ENCODE assay signal across 19 cellular contexts in genomic region chr19:53874384-53874995, GRCh38. TPM values are rescaled to one million over a fixed set of nuclear protein-coding genes. Genes with fewer than 3 reads are reported as not detected.
DNase-seq lines count a peak whose midpoint lies in the region; ATAC-seq, FAIRE-seq and TF ChIP-seq lines count a peak whose summit lies in the region.
"Had no signal": no experiment of that assay in that cellular context is flagged by ENCODE, and none has a peak within 500 bp of the region (broad histone marks: within the 10 kb centered on the region; RNA-seq: fewer than 3 reads in every experiment).

No MANE protein-coding gene starts in this region.

- no peak overlapping the region for H2AFZ ChIP-seq in H1 (ENCODE audit: low read length)

- H2BK12ac ChIP-seq in H1 (ENCODE audit: low read depth, low read length) = no peak overlapping the region

- no peak overlapping the region for H3K4ac ChIP-seq in H1 (replicated peaks; ENCODE audit: insufficient read length, low read depth, low read length)

- H3K9ac ChIP-seq in H1 (replicated peaks in 1 of 4; ENCODE audit: extremely low read depth in 1 of 4, low read depth in 3 of 4, low read length in 3 of 4) = no peak overlapping the region

- no peak overlapping the region for H3K14ac ChIP-seq in H1 (ENCODE audit: insufficient read length)

- FAIRE-seq in H1 (lab: Jason Lieb, UNC) = no peak
- FAIRE-seq: pancreas had no signal

- ATAC-seq in activated B cell treated with CpG ODN at 0.5 μM for 24 hours (ENCODE audit: low read depth) (no peak), HG03095 (IDR thresholded peaks at IDR 0.05; ENCODE audit: unreplicated experiment) (no peak)
- no peak for ATAC-seq in stimulated activated naive B cell treated with anti-CD40 and anti-IgM and Interleukin-4, amounts not matched to agents 10 μg/mL and 1 μg/mL and 100 μg/mL, for 72 hours (replicated peaks)
- ATAC-seq: pancreas had no signal

- peaks cover 3 to 7% (median 5%) of the 10 kb centered on the region in 4 experiments; a peak in 6 of 7 replicates for H3K4me1 ChIP-seq in H1 (replicated peaks in 1 of 4; ENCODE audit: control insufficient read depth in 3 of 4, insufficient read depth in 4 of 4, low read length in 3 of 4)

- DNase-seq in activated T-cell treated with anti-CD3 and anti-CD28 coated beads, Interleukin-2, amount 50 U/mL, for 24 hours = no peak
- DNase-seq in activated T-cell treated with anti-CD3 and anti-CD28 coated beads for 4 hours (no peak), activated B cell treated with CpG ODN at 0.5 μM for 24 hours (no peak), H1 (ENCODE audit: low read depth in 1 of 2, low spot score in 2 of 2) (no peak), RKO (ENCODE audit: low spot score) (no peak), NCI-H1105 treated with DMSO at 0.1 percent for 48 hours (lab: John Stamatoyannopoulos, UW) (no peak)
- no peak for DNase-seq in stimulated activated naive B cell treated with anti-CD40 and anti-IgM and Interleukin-4, amounts not matched to agents 10 μg/mL and 1 μg/mL and 100 μg/mL, for 72 hours
- DNase-seq: amygdala, DMS79, NCI-H1417 treated with DMSO at 0.1 percent for 48 hours, NCI-H524 treated with DMSO at 0.1 percent for 48 hours, testis had no signal

- H2BK15ac ChIP-seq in H1 (ENCODE audit: low read length) = no peak overlapping the region

- peak overlapping the region; percentile 34 for H3K4me3 Mint-ChIP-seq in activated T-cell treated with anti-CD3 and anti-CD28 coated beads, Interleukin-2, amount 50 U/mL, for 24 hours
- no peak overlapping the region for H3K4me3 Mint-ChIP-seq in activated B cell treated with CpG ODN at 0.5 μM for 24 hours
- H3K4me3 Mint-ChIP-seq in stimulated activated naive B cell treated with anti-CD40 and anti-IgM and Interleukin-4, amounts not matched to agents 10 μg/mL and 1 μg/mL and 100 μg/mL, for 72 hours = peak overlapping the region; percentile 40

- peaks cover 38% of the 10 kb centered on the region for H3K36me3 Mint-ChIP-seq in activated T-cell treated with anti-CD3 and anti-CD28 coated beads, Interleukin-2, amount 50 U/mL, for 24 hours (ENCODE audit: low read depth)
- peaks cover 25% of the 10 kb centered on the region for H3K36me3 Mint-ChIP-seq in activated B cell treated with CpG ODN at 0.5 μM for 24 hours (ENCODE audit: low read depth)
- peaks cover 31 to 44% of the 10 kb centered on the region in 2 donors for H3K36me3 Mint-ChIP-seq in stimulated activated naive B cell treated with anti-CD40 and anti-IgM and Interleukin-4, amounts not matched to agents 10 μg/mL and 1 μg/mL and 100 μg/mL, for 72 hours

- peaks cover 0 to 13% of the 10 kb centered on the region in 2 experiments; a peak in 1 of 4 replicates for H3K79me2 ChIP-seq in H1 (ENCODE audit: control insufficient read depth in 1 of 2, insufficient read depth in 2 of 2, low read length in 2 of 2)

- H3K18ac ChIP-seq in H1 (ENCODE audit: extremely low read depth, low read length) = no peak overlapping the region

- H3K4me2 ChIP-seq in H1 (ENCODE audit: insufficient read depth in 1 of 2, low read depth in 2 of 2, low read length in 2 of 2) = no peak overlapping the region

- peaks cover 1 to 9% of the 10 kb centered on the region in 2 experiments for H4K20me1 ChIP-seq in H1 (replicated peaks in 1 of 2; ENCODE audit: control insufficient read depth in 1 of 2, insufficient read depth in 2 of 2, low read length in 2 of 2)

- no peak overlapping the region for H4K5ac ChIP-seq in H1 (ENCODE audit: insufficient read length, low read depth, low read length)

- H2BK5ac ChIP-seq in H1 (ENCODE audit: low read depth, low read length) = no peak overlapping the region

- no peaks in the 10 kb centered on the region for H3K27me3 ChIP-seq in H1 (replicated peaks in 1 of 4; ENCODE audit: control insufficient read depth in 3 of 4, extremely low read depth in 1 of 4, insufficient read depth in 3 of 4, low read length in 3 of 4)
- H3K27me3 ChIP-seq: pancreas, testis had no signal

- H3K23me2 ChIP-seq in H1 (ENCODE audit: low read depth, low read length) = peaks cover 6% of the 10 kb centered on the region; the same call in 1 of the 2 replicates

- 91% methylated on average over 10 of the region's 15 CpGs; no CpG with 5 or more reads in 1 of the 2 experiments for WGBS in H1 (ENCODE audit: extremely low coverage in 1 of 2, insufficient coverage in 1 of 2, insufficient read length in 1 of 2, insufficient replicate concordance in 2 of 2, low coverage in 1 of 2, low lambda C conversion rate in 2 of 2, missing lambda C conversion rate in 1 of 2), 2 experiments

- no peak overlapping the region for H2BK20ac ChIP-seq in H1 (ENCODE audit: low read length)

- TF ChIP-seq POLR2A in H1 (IDR thresholded peaks at IDR 0.05; ENCODE audit: control extremely low read depth in 1 of 2, low read depth in 2 of 2, low read length in 2 of 2) = no peak

- no peaks in the 10 kb centered on the region for H3K27me3 Mint-ChIP-seq in activated T-cell treated with anti-CD3 and anti-CD28 coated beads, Interleukin-2, amount 50 U/mL, for 24 hours
- H3K27me3 Mint-ChIP-seq in activated B cell treated with CpG ODN at 0.5 μM for 24 hours = peaks cover 7% of the 10 kb centered on the region
- H3K27me3 Mint-ChIP-seq in stimulated activated naive B cell treated with anti-CD40 and anti-IgM and Interleukin-4, amounts not matched to agents 10 μg/mL and 1 μg/mL and 100 μg/mL, for 72 hours = no peaks in the 10 kb centered on the region

- CTCF ChIA-PET in activated B cell treated with CpG ODN at 0.5 μM for 24 hours (lab: Charles Lee) (no interaction called here), H1 (lab: Charles Lee; ENCODE audit: partially characterized antibody) (interaction anchor here (1.0 to 1.4 kb wide), 2 partner anchors 27 to 33 kb away, joined by 3 read pairs; no protein-coding TSS in a partner anchor)

- no peaks in the 10 kb centered on the region for H3K9me3 Mint-ChIP-seq in activated T-cell treated with anti-CD3 and anti-CD28 coated beads, Interleukin-2, amount 50 U/mL, for 24 hours
- no peaks in the 10 kb centered on the region for H3K9me3 Mint-ChIP-seq in activated B cell treated with CpG ODN at 0.5 μM for 24 hours
- peaks cover 2 to 5% of the 10 kb centered on the region in 2 donors for H3K9me3 Mint-ChIP-seq in stimulated activated naive B cell treated with anti-CD40 and anti-IgM and Interleukin-4, amounts not matched to agents 10 μg/mL and 1 μg/mL and 100 μg/mL, for 72 hours

- no peak for TF ChIP-seq EP300 in H1 (IDR thresholded peaks at IDR 0.05; ENCODE audit: borderline replicate concordance in 1 of 2, low read depth in 2 of 2, low read length in 2 of 2)

- H3K9me3 ChIP-seq in H1 (ENCODE audit: insufficient read depth in 2 of 2, low read depth in 1 of 2, low read length in 1 of 2) = no peaks in the 10 kb centered on the region
- H3K9me3 ChIP-seq: pancreas, testis had no signal

- no peak overlapping the region for H3K56ac ChIP-seq in H1 (replicated peaks; ENCODE audit: insufficient read length, low read depth, low read length)

- no peak overlapping the region for H3K27ac ChIP-seq in H1 (ENCODE audit: low read depth, low read length)
- H3K27ac ChIP-seq: pancreas, testis had no signal

- peaks cover 9% of the 10 kb centered on the region; the same call in 1 of the 2 replicates for H3K79me1 ChIP-seq in H1 (ENCODE audit: low read depth, low read length)

- H2AK5ac ChIP-seq in H1 (ENCODE audit: low read depth, low read length) = no peak overlapping the region

- H3K36me3 ChIP-seq in H1 (ENCODE audit: control insufficient read depth in 2 of 4, insufficient read depth in 4 of 4, low read length in 3 of 4) = peaks cover 7 to 30% (median 16%) of the 10 kb centered on the region in 4 experiments; a peak in 6 of 8 replicates

- TF ChIP-seq CTCF in activated B cell treated with CpG ODN at 0.5 μM for 24 hours (IDR thresholded peaks at IDR 0.05) (no peak), H1 (IDR thresholded peaks at IDR 0.05; ENCODE audit: control extremely low read depth in 1 of 3, insufficient read depth in 1 of 3, low read depth in 1 of 3, low read length in 3 of 3) (no peak)

- H4K8ac ChIP-seq in H1 (ENCODE audit: extremely low read depth, insufficient read depth, low read length) = peak overlapping the region; percentile 58; the same call in 1 of the 2 replicates

- no peak overlapping the region for H3K4me3 ChIP-seq in H1 (ENCODE audit: extremely low read depth in 1 of 4, insufficient read depth in 2 of 4, low read depth in 3 of 4, low read length in 4 of 4)
- H3K4me3 ChIP-seq: pancreas had no signal

- H2BK120ac ChIP-seq in H1 (replicated peaks; ENCODE audit: low read depth, low read length) = no peak overlapping the region

- no peak overlapping the region for H3K23ac ChIP-seq in H1 (ENCODE audit: insufficient read length)

- intact Hi-C loops in activated B cell treated with CpG ODN at 0.5 μM for 24 hours (cut with micrococcal nuclease) = no loop called here

- H3K4me1 Mint-ChIP-seq in activated T-cell treated with anti-CD3 and anti-CD28 coated beads, Interleukin-2, amount 50 U/mL, for 24 hours (ENCODE audit: low read depth) = peaks cover 66% of the 10 kb centered on the region
- H3K4me1 Mint-ChIP-seq in activated B cell treated with CpG ODN at 0.5 μM for 24 hours = peaks cover 59% of the 10 kb centered on the region
- H3K4me1 Mint-ChIP-seq in stimulated activated naive B cell treated with anti-CD40 and anti-IgM and Interleukin-4, amounts not matched to agents 10 μg/mL and 1 μg/mL and 100 μg/mL, for 72 hours = peaks cover 43 to 60% of the 10 kb centered on the region in 2 donors

- peak overlapping the region; percentile 83 for H3K27ac Mint-ChIP-seq in activated T-cell treated with anti-CD3 and anti-CD28 coated beads, Interleukin-2, amount 50 U/mL, for 24 hours
- H3K27ac Mint-ChIP-seq in activated B cell treated with CpG ODN at 0.5 μM for 24 hours = peak overlapping the region; percentile 30
- no peak overlapping the region for H3K27ac Mint-ChIP-seq in stimulated activated naive B cell treated with anti-CD40 and anti-IgM and Interleukin-4, amounts not matched to agents 10 μg/mL and 1 μg/mL and 100 μg/mL, for 72 hours

- H4K91ac ChIP-seq in H1 (replicated peaks; ENCODE audit: insufficient read length, low read length) = no peak overlapping the region

- TF ChIP-seq RAD21 in H1 (IDR thresholded peaks at IDR 0.05 in 1 of 2, conservative IDR thresholded peaks at IDR 0.05 in 1 of 2; ENCODE audit: low read depth in 2 of 2, low read length in 2 of 2) = no peak

- POLR2A ChIA-PET in activated B cell treated with CpG ODN at 0.5 μM for 24 hours (lab: Charles Lee) = no interaction called here
- POLR2A ChIA-PET in H1 (lab: Charles Lee; ENCODE audit: partially characterized antibody) = interaction anchor here (1.4 to 1.6 kb wide), 4 partner anchors 10 to 68 kb away, joined by 3 to 5 read pairs (median 4); no protein-coding TSS in a partner anchor

RNA-seq across cellular contexts. Expression of gene MYADM, which starts 6.8 kb away (rescaled TPM):
- 10.9 and 12.9 TPM in 2 replicates for total RNA-seq in activated B cell treated with CpG ODN at 0.5 μM for 24 hours
- 70.1 and 70.5 TPM in 2 replicates for total RNA-seq in H1 (2021; fragmentation: NEBNext Ultra II Directional; extraction: Animal tissue kit (Norgen Biotek cat#: 25700))
- polyA plus RNA-seq in H1 (2011; rRNA removed) = 74.2 and 122 TPM in 2 replicates
- 18.3 TPM for polyA plus RNA-seq in H1 (2011; cell fraction: cytosol; rRNA removed)
- polyA plus RNA-seq in H1 (2011; cell fraction: nucleus; rRNA removed) = 43.4 TPM
- 31.7 to 71.5 TPM (median 58.5 TPM) in 4 replicates for polyA plus RNA-seq in H1 (2012, experiment 1 of 2)
- 49.1 TPM for polyA plus RNA-seq in H1 (2012, experiment 2 of 2)
- polyA plus RNA-seq in H1 (2013, experiment 1 of 2) = 138 TPM
- 150 TPM for polyA plus RNA-seq in H1 (2013, experiment 2 of 2)
- polyA minus RNA-seq in H1 (2011; rRNA and poly(A)+ RNA removed) = 13.8 and 14.5 TPM in 2 replicates
- 26.3 TPM for polyA minus RNA-seq in H1 (2011; cell fraction: cytosol; rRNA and poly(A)+ RNA removed)
- 21.6 TPM for polyA minus RNA-seq in H1 (2011; cell fraction: nucleus; rRNA and poly(A)+ RNA removed)

RNA-seq across cellular contexts. Expression of gene PRKCG, which starts 7.5 kb away (rescaled TPM):
- total RNA-seq in activated B cell treated with CpG ODN at 0.5 μM for 24 hours = not detected in 2 replicates
- 10.6 and 12.4 TPM in 2 replicates for total RNA-seq in H1 (2021; fragmentation: NEBNext Ultra II Directional; extraction: Animal tissue kit (Norgen Biotek cat#: 25700))
- polyA plus RNA-seq in H1 (2011; rRNA removed) = 6.1 and 14.0 TPM in 2 replicates
- 8.1 TPM for polyA plus RNA-seq in H1 (2011; cell fraction: cytosol; rRNA removed)
- 50.1 TPM for polyA plus RNA-seq in H1 (2011; cell fraction: nucleus; rRNA removed)
- polyA plus RNA-seq in H1 (2012, experiment 1 of 2) = 8.6 to 16.1 TPM (median 13.9 TPM) in 4 replicates
- polyA plus RNA-seq in H1 (2012, experiment 2 of 2) = 7.2 TPM
- 11.2 TPM for polyA plus RNA-seq in H1 (2013, experiment 1 of 2)
- 8.9 TPM for polyA plus RNA-seq in H1 (2013, experiment 2 of 2)
- polyA minus RNA-seq in H1 (2011; rRNA and poly(A)+ RNA removed) = 5.0 and 6.9 TPM in 2 replicates
- 8.4 TPM for polyA minus RNA-seq in H1 (2011; cell fraction: cytosol; rRNA and poly(A)+ RNA removed)
- polyA minus RNA-seq in H1 (2011; cell fraction: nucleus; rRNA and poly(A)+ RNA removed) = 17.3 TPM
- total RNA-seq: dermis microvascular lymphatic vessel endothelial cell; lower leg skin; RPMI7951; T-helper 2 cell treated with Interferon-gamma antibody and Interleukin-4, amounts not matched to agents 100 ng/mL and 5 ng/mL, for 36 hours had no signal

RNA-seq across cellular contexts. Expression of gene CACNG7, which starts 34.6 kb away (rescaled TPM):
- not detected in 2 replicates for total RNA-seq in activated B cell treated with CpG ODN at 0.5 μM for 24 hours
- total RNA-seq in H1 (2021; fragmentation: NEBNext Ultra II Directional; extraction: Animal tissue kit (Norgen Biotek cat#: 25700)) = 28.9 and 29.9 TPM in 2 replicates
- 69.8 and 127 TPM in 2 replicates for polyA plus RNA-seq in H1 (2011; rRNA removed)
- 64.4 TPM for polyA plus RNA-seq in H1 (2011; cell fraction: cytosol; rRNA removed)
- polyA plus RNA-seq in H1 (2011; cell fraction: nucleus; rRNA removed) = 75.4 TPM
- 33.4 to 44.9 TPM (median 40.2 TPM) in 4 replicates for polyA plus RNA-seq in H1 (2012, experiment 1 of 2)
- 33.0 TPM for polyA plus RNA-seq in H1 (2012, experiment 2 of 2)
- polyA plus RNA-seq in H1 (2013, experiment 1 of 2) = 43.8 TPM
- polyA plus RNA-seq in H1 (2013, experiment 2 of 2) = 49.1 TPM
- polyA minus RNA-seq in H1 (2011; rRNA and poly(A)+ RNA removed) = 16.4 and 25.3 TPM in 2 replicates
- polyA minus RNA-seq in H1 (2011; cell fraction: cytosol; rRNA and poly(A)+ RNA removed) = 32.9 TPM
- polyA minus RNA-seq in H1 (2011; cell fraction: nucleus; rRNA and poly(A)+ RNA removed) = 19.4 TPM
- total RNA-seq: dermis microvascular lymphatic vessel endothelial cell; lower leg skin; RPMI7951; T-helper 2 cell treated with Interferon-gamma antibody and Interleukin-4, amounts not matched to agents 100 ng/mL and 5 ng/mL, for 36 hours had no signal

RNA-seq across cellular contexts. Expression of gene NLRP12, which starts 50.4 kb away (rescaled TPM):
- total RNA-seq in activated B cell treated with CpG ODN at 0.5 μM for 24 hours = not detected in 2 replicates
- 1.8 and 1.9 TPM in 2 replicates for total RNA-seq in H1 (2021; fragmentation: NEBNext Ultra II Directional; extraction: Animal tissue kit (Norgen Biotek cat#: 25700))
- 1.0 and 2.5 TPM in 2 replicates for polyA plus RNA-seq in H1 (2011; rRNA removed)
- polyA plus RNA-seq in H1 (2011; cell fraction: cytosol; rRNA removed) = 2.1 TPM
- 2.9 TPM for polyA plus RNA-seq in H1 (2011; cell fraction: nucleus; rRNA removed)
- 0.69 to 1.5 TPM (median 1.1 TPM) in 4 replicates for polyA plus RNA-seq in H1 (2012, experiment 1 of 2)
- 0.89 TPM for polyA plus RNA-seq in H1 (2012, experiment 2 of 2)
- polyA plus RNA-seq in H1 (2013, experiment 1 of 2) = 1.8 TPM
- 1.7 TPM for polyA plus RNA-seq in H1 (2013, experiment 2 of 2)
- polyA minus RNA-seq in H1 (2011; rRNA and poly(A)+ RNA removed) = 2.8 and 5.0 TPM in 2 replicates
- polyA minus RNA-seq in H1 (2011; cell fraction: cytosol; rRNA and poly(A)+ RNA removed) = 2.3 TPM
- 3.6 TPM for polyA minus RNA-seq in H1 (2011; cell fraction: nucleus; rRNA and poly(A)+ RNA removed)
- total RNA-seq: RPMI7951; T-helper 2 cell treated with Interferon-gamma antibody and Interleukin-4, amounts not matched to agents 100 ng/mL and 5 ng/mL, for 36 hours had no signal
- polyA plus RNA-seq: AG04450 had no signal

Comparison
In these comparisons a context has a peak if more than half of its experiments do, and no peak if none do; other contexts are left out.
1. RNA of gene PRKCG, which starts 7.5 kb away (total RNA-seq): 10.6 to 12.4 TPM in H1; not detected in activated B cell treated with CpG ODN at 0.5 μM for 24 hours; every median in the first group is over 10 times any median in the second.
2. RNA of gene CACNG7, which starts 34.6 kb away (total RNA-seq): 28.9 to 29.9 TPM in H1; not detected in activated B cell treated with CpG ODN at 0.5 μM for 24 hours; every median in the first group is over 10 times any median in the second.